13 cellular contexts compared by ENCODE assay signal in the genomic region with DNA sequence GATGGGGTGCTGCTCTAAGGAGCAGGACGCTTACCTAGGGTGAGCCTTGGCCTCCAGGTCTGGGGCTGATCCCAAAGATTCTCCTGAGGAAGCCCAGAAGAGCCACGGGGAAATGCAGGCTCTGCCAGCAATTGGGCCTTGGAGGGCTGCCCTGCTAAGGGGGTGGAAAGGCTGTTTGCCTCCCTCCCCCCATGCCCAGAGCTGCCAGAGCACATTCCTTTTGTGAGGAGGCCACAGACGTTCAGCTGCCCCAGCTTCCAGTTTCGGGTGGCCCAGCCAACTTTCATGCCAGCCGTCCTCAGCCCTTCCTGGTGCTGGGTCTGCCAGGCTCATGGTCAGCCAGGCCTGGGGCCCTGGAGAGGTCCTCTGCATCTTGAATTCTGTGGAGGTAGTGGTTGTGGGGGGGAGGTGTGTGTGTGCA. TPM values are rescaled to one million over a fixed set of nuclear protein-coding genes. Genes with fewer than 3 reads are reported as not detected.
A peak's percentile ranks its signal among the peaks of the same experiment; 100 is the strongest.
DNase-seq lines count a peak whose midpoint lies in the region; ATAC-seq, FAIRE-seq and TF ChIP-seq lines count a peak whose summit lies in the region.
"Had no signal": no experiment of that assay in that cellular context is flagged by ENCODE, and none has a peak within 500 bp of the region (broad histone marks: within the 10 kb centered on the region; RNA-seq: fewer than 3 reads in every experiment).

No MANE protein-coding gene starts in this region.

- H3K36me3 ChIP-seq in parathyroid adenoma (ENCODE audit: control insufficient read depth, insufficient read depth, low read length) = no peaks in the 10 kb centered on the region

- no peak overlapping the region for H3K9ac ChIP-seq in parathyroid adenoma

- no peak for FAIRE-seq in GM19239 (lab: Jason Lieb, UNC)
- FAIRE-seq: keratinocyte had no signal

- ATAC-seq in GM21423 (IDR thresholded peaks at IDR 0.05; ENCODE audit: unreplicated experiment) = no peak
- ATAC-seq: sciatic nerve had no signal

- no peaks in the 10 kb centered on the region for H3K9me3 ChIP-seq in parathyroid adenoma (ENCODE audit: control insufficient read depth, low read length)

- no peak overlapping the region for H3K4me2 ChIP-seq in parathyroid adenoma (ENCODE audit: low read length)

- in situ Hi-C loops in G401 (cut with HindIII; ENCODE audit: low sequenced_read_pairs) = no loop called here

- DNase-seq in G401 (ENCODE audit: low spot score) (peak; percentile 18), RWPE1 (ENCODE audit: low spot score) (no peak), head of caudate nucleus (peak in 37 of 42 donors; percentile 18 to 78 (median 48)), NCI-H2171 treated with DMSO at 0.1 percent for 48 hours (lab: John Stamatoyannopoulos, UW) (no peak), GM19239 (ENCODE audit: insufficient read length, low spot score) (no peak), NCI-H2081 (lab: John Stamatoyannopoulos, UW) (no peak)
- DNase-seq: CD4-positive, alpha-beta memory T cell; NCI-H187 treated with DMSO at 0.1 percent for 48 hours; SIG-M5 had no signal

- H3K79me2 ChIP-seq in parathyroid adenoma = no peaks in the 10 kb centered on the region

- peaks cover 35% of the 10 kb centered on the region for H3K4me1 ChIP-seq in parathyroid adenoma

- POLR2A ChIA-PET in RWPE1 (lab: Yijun Ruan, JAX; ENCODE audit: low non-redundant PET) = interaction anchor here (0.5 kb wide), 1 partner anchor 1375 kb away, joined by 4 read pairs; no protein-coding TSS in a partner anchor

- no peaks in the 10 kb centered on the region for H3K27me3 ChIP-seq in parathyroid adenoma (ENCODE audit: control insufficient read depth, insufficient read depth, low read length)

- CTCF ChIA-PET in RWPE1 (lab: Yijun Ruan, JAX) = interaction anchor here (0.6 to 1.6 kb wide), 3 partner anchors 30 to 93 kb away, joined by 3 to 8 read pairs (median 4); no protein-coding TSS in a partner anchor

- TF ChIP-seq CTCF in RWPE1 (conservative IDR thresholded peaks at IDR 0.05; ENCODE audit: low read depth) (no peak), parathyroid adenoma (IDR thresholded peaks at IDR 0.05) (no peak)

- H3K27ac ChIP-seq in RWPE1 (peak overlapping the region; percentile 100), parathyroid adenoma (peak overlapping the region; percentile 30)

- peak overlapping the region; percentile 64 for H2AFZ ChIP-seq in parathyroid adenoma

- intact Hi-C loops in head of caudate nucleus (cut with DNase I) = no loop called here

- no peak overlapping the region for H3K4me3 ChIP-seq in parathyroid adenoma (ENCODE audit: low read depth, low read length)

RNA-seq across cellular contexts. Expression of a gene that starts 16.0 kb away (rescaled TPM):
- 0.49 TPM in 1 of 2 replicates, not detected in the other for total RNA-seq in G401 (2014; rRNA removed; shearing (Covaris generic))
- total RNA-seq: CD4-positive, alpha-beta memory T cell had no signal

RNA-seq across cellular contexts. Expression of a gene that starts 25.4 kb away (rescaled TPM):
- total RNA-seq in G401 (2014; rRNA removed; shearing (Covaris generic)) = not detected in 2 replicates
- total RNA-seq: CD4-positive, alpha-beta memory T cell had no signal

RNA-seq across cellular contexts. Expression of a gene that starts 42.3 kb away (rescaled TPM):
- not detected in 2 replicates for total RNA-seq in G401 (2014; rRNA removed; shearing (Covaris generic))
- total RNA-seq: CD4-positive, alpha-beta memory T cell; sciatic nerve had no signal

RNA-seq across cellular contexts. Expression of a gene that starts 57.2 kb away (rescaled TPM):
- total RNA-seq in G401 (2014; rRNA removed; shearing (Covaris generic)) = 0.37 and 0.44 TPM in 2 replicates
- total RNA-seq: CD4-positive, alpha-beta memory T cell had no signal

Comparison
In these comparisons a context has a peak if more than half of its experiments do, and no peak if none do; other contexts are left out.
1. DNase-seq: peak in G401 (single experiment) and head of caudate nucleus (37 of 42); none in RWPE1 (single experiment), NCI-H2171 treated with DMSO at 0.1 percent for 48 hours (single experiment), GM19239 (single experiment) and NCI-H2081 (0 of 2).